Comparison of ENCODE assay signal across 8 cellular contexts in the genomic region with DNA sequence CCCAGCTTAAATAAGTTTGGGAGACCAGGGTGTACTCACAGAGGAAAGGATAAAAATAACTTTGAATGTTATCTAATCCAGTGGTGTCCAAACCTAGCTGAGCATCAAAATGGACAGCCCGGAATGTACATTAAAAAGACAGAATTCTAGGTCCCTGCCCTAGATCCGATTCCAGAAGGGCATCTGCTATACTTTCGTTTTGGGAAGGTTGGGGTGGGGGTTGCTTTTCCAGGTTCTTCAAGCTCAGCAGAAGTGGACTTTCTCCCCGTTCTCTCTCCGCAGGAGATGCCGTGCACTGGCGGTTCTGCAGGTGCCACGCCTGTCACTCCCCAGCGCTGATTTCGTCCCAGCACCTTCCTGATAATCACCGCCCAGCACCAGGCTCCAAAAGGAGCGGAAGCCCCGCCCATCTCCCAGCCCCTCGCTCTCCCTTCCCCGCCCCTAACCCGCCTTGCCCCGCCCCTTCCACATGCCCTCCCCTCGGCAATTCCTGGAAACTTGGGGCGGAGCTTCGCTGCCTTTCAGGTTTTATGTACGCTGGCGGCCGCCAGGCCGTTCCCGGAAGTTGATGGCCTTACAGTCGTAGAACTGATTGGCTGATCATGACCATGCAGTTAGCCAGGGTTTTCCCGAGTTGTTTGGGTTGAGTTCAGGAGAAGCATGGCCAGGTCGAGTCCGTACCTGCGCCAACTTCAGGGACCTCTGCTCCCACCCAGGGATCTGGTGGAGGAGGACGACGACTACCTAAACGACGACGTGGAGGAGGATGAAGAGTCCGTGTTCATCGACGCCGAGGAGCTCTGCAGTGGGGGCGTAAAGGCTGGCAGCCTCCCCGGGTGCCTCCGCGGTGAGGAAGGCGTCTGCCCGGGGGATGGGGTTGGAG. TPM values are rescaled to one million over a fixed set of nuclear protein-coding genes. Genes with fewer than 3 reads are reported as not detected.
DNase-seq lines count a peak whose midpoint lies in the region; ATAC-seq and TF ChIP-seq lines count a peak whose summit lies in the region.

TSS of gene HELB (plus strand) at position 550 of the 883 bp plus-strand sequence. CDS start at position 661, 111 bp downstream.

- H3K27ac ChIP-seq in spleen, result peak within 1 kb of the TSS; percentile 75 to 95 (median 90)

- H3K4me3 Mint-ChIP-seq in central memory CD8-positive, alpha-beta T cell, result peak within 1 kb of the TSS; percentile 99

- no peaks in the 10 kb centered on the region for H3K27me3 ChIP-seq in spleen (replicated peaks in 1 of 7)

- peaks cover 4 to 60% (median 35%) of the 10 kb centered on the region in 6 donors for H3K4me1 ChIP-seq in spleen

- peak within 1 kb of the TSS; percentile 63 to 82 (median 74) for H3K4me3 ChIP-seq in spleen

- H3K4me1 Mint-ChIP-seq in central memory CD8-positive, alpha-beta T cell, result peaks cover 38% of the 10 kb centered on the region

- DNase-seq in AG20443 (ENCODE audit: low spot score) (peak; percentile 98), NCI-H446 (lab: John Stamatoyannopoulos, UW) (peak; percentile 86 to 97), iris pigment epithelial cell (ENCODE audit: low read depth) (peak; percentile 97), spleen (peak; percentile 99)
- DNase-seq in activated CD4-positive, CD25-positive, alpha-beta regulatory T cell (lab: John Stamatoyannopoulos, UW), result peak; percentile 91 to 96 (median 94)
- DNase-seq in central memory CD8-positive, alpha-beta T cell (ENCODE audit: low spot score in 2 of 2), result peak; percentile 74 to 76

- H3K9me3 ChIP-seq in spleen, result no peaks in the 10 kb centered on the region

- H3K9me3 Mint-ChIP-seq in central memory CD8-positive, alpha-beta T cell, result no peaks in the 10 kb centered on the region

- intact Hi-C loops in spleen (cut with DNase I; ENCODE audit: low total_unique reads), result no loop called here

- WGBS in spleen, 5 donors, result 0 to 1% (median 0%) methylated on average over 36 to 45 of the region's 45 CpGs

- peaks cover 38% of the 10 kb centered on the region for H3K36me3 Mint-ChIP-seq in central memory CD8-positive, alpha-beta T cell (ENCODE audit: insufficient read depth)

- peak in 4 of 11 experiments; percentile 20 to 60 (median 36) for TF ChIP-seq CTCF in spleen (IDR thresholded peaks at IDR 0.05 in 8 of 11, conservative IDR thresholded peaks at IDR 0.05 in 3 of 11)

- H3K27ac Mint-ChIP-seq in central memory CD8-positive, alpha-beta T cell (ENCODE audit: low read depth), result peak within 1 kb of the TSS; percentile 98

- peak; percentile 88 for ATAC-seq in GM19043 (IDR thresholded peaks at IDR 0.05; ENCODE audit: low read depth, unreplicated experiment)
- ATAC-seq in HG03354 (IDR thresholded peaks at IDR 0.05; ENCODE audit: poor library complexity, severe bottlenecking, unreplicated experiment), result peak; percentile 87
- peak; percentile 57 for ATAC-seq in central memory CD8-positive, alpha-beta T cell (replicated peaks; ENCODE audit: extremely low read depth, poor library complexity, severe bottlenecking)

- no peaks in the 10 kb centered on the region for H3K27me3 Mint-ChIP-seq in central memory CD8-positive, alpha-beta T cell

- TF ChIP-seq POLR2A in spleen (IDR thresholded peaks at IDR 0.05), result peak in 1 of 3 donors; percentile 72

- H3K36me3 ChIP-seq in spleen, result peaks cover 0 to 19% (median 3%) of the 10 kb centered on the region in 6 donors

RNA-seq across cellular contexts. Expression of gene HELB, which starts in this region (rescaled TPM):
- 10 to 100 TPM; 16.8 to 33.7 (median 20.5) TPM for total RNA-seq in spleen
- 1 to 10 TPM in 2 of 3 donors, under 1 TPM in 1; 0.83 to 2.0 (median 1.3) TPM for polyA plus RNA-seq in spleen

Comparison
In these comparisons a context has a peak if more than half of its experiments do, and no peak if none do; other contexts are left out.
1. Peak in every context shown above with its lines: DNase-seq, ATAC-seq, H3K4me3 ChIP-seq and H3K27ac ChIP-seq.